ENCODE assay signal across 8 cellular contexts in genomic region chr12:101823891-101824290, GRCh38. TPM values are rescaled to one million over a fixed set of nuclear protein-coding genes. Genes with fewer than 3 reads are reported as not detected.
DNase-seq lines count a peak whose midpoint lies in the region; ATAC-seq, FAIRE-seq and TF ChIP-seq lines count a peak whose summit lies in the region.

No MANE protein-coding gene starts in this region.

- H3K9me3 Mint-ChIP-seq in WTC11: peaks cover 5% of the 10 kb centered on the region

- no peak for TF ChIP-seq POLR2A in GM12891 (IDR thresholded peaks at IDR 0.05; ENCODE audit: low read depth, low read length)
- TF ChIP-seq POLR2A in H54 (IDR thresholded peaks at IDR 0.05; ENCODE audit: low read depth, low read length): no peak

- ATAC-seq in WTC11 (peak; percentile 89), left lobe of liver (peak; percentile 54)

- peaks cover 4% of the 10 kb centered on the region for H3K36me3 Mint-ChIP-seq in WTC11

- TF ChIP-seq CTCF in LNCaP clone FGC (IDR thresholded peaks at IDR 0.05; ENCODE audit: control insufficient read depth, extremely low read depth, insufficient read depth) (no peak), WTC11 (IDR thresholded peaks at IDR 0.05) (no peak), cardiac fibroblast (IDR thresholded peaks at IDR 0.05; ENCODE audit: low read depth, low read length) (peak; percentile 11), coronary artery (IDR thresholded peaks at IDR 0.05) (no peak)

- CTCF ChIA-PET in WTC11 (lab: Charles Lee): interaction anchor here (1.0 to 3.3 kb wide), 6 partner anchors 15 to 50 kb away, joined by 3 to 12 read pairs (median 7); no protein-coding TSS in a partner anchor

- H3K4me1 Mint-ChIP-seq in WTC11: peaks cover 62% of the 10 kb centered on the region

- H3K27me3 Mint-ChIP-seq in WTC11 (ENCODE audit: low read depth): no peaks in the 10 kb centered on the region

- peak overlapping the region; percentile 72 for H3K27ac Mint-ChIP-seq in WTC11

- POLR2A ChIA-PET in WTC11 (lab: Charles Lee): interaction anchor here (0.7 kb wide), 1 partner anchor 9 kb away, joined by 3 read pairs; no protein-coding TSS in a partner anchor

- DNase-seq in GM12891 (ENCODE audit: insufficient read length, low spot score) (no peak), H54 (ENCODE audit: insufficient read length, low spot score) (peak; percentile 29), LNCaP clone FGC (ENCODE audit: low read depth) (peak; percentile 69), WTC11 (ENCODE audit: low spot score) (peak; percentile 54), cardiac fibroblast (ENCODE audit: low read depth in 2 of 2) (peak in 1 of 2 donors; percentile 58), left lobe of liver (ENCODE audit: low spot score) (no peak), coronary artery (ENCODE audit: low spot score) (no peak)
- DNase-seq in stimulated activated CD8-positive, alpha-beta memory T cell treated with anti-CD3 and anti-CD28 coated beads, Interleukin-12 subunit alpha, Interleukin-12 subunit beta, amount 100 ng/mL, for 4 hours (ENCODE audit: low read depth): peak; percentile 27

- FAIRE-seq in GM12891 (lab: Jason Lieb, UNC) (peak; percentile 81), H54 (lab: Jason Lieb, UNC) (no peak)

- H3K27ac ChIP-seq in coronary artery: no peak overlapping the region

- H3K4me3 ChIP-seq in LNCaP clone FGC (ENCODE audit: low read depth, low read length): no peak overlapping the region
- H3K4me3 ChIP-seq in cardiac fibroblast (replicated peaks in 1 of 2; ENCODE audit: low read depth in 2 of 2, low read length in 2 of 2): no peak overlapping the region
- no peak overlapping the region for H3K4me3 ChIP-seq in coronary artery

- H3K4me3 Mint-ChIP-seq in WTC11: no peak overlapping the region

TF ChIP-seq in GM12891, 5 proteins besides CTCF, POLR2A, EP300 and RAD21:
- TF ChIP-seq TAF1 (IDR thresholded peaks at IDR 0.05; ENCODE audit: low read depth, low read length) (no peak), POU2F2 (IDR thresholded peaks at IDR 0.05; ENCODE audit: low read depth, low read length) (no peak), SPI1 (IDR thresholded peaks at IDR 0.05; ENCODE audit: low read depth, low read length) (0 out of 2 replicates have a peak, but pooled peaks have one; percentile 12), POLR2AphosphoS5 (IDR thresholded peaks at IDR 0.05; ENCODE audit: low read depth, low read length) (no peak), PAX5 (IDR thresholded peaks at IDR 0.05; ENCODE audit: insufficient read depth, low read length, severe bottlenecking) (no peak)

TF ChIP-seq in WTC11, 78 proteins besides CTCF, POLR2A, EP300 and RAD21:
- TF ChIP-seq JUN (CRISPR knock-in tag; IDR thresholded peaks at IDR 0.05) (no peak), GTF2I (CRISPR knock-in tag; conservative IDR thresholded peaks at IDR 0.05) (no peak), ETV6 (CRISPR knock-in tag; IDR thresholded peaks at IDR 0.05) (0 out of 2 replicates have a peak, but pooled peaks have one; percentile 23), ZNF263 (CRISPR knock-in tag; IDR thresholded peaks at IDR 0.05; ENCODE audit: low read depth) (no peak), USF1 (CRISPR knock-in tag; IDR thresholded peaks at IDR 0.05) (peak; percentile 59)

RNA-seq across cellular contexts. Expression of gene GNPTAB, which starts 6.9 kb away (rescaled TPM):
- 12.4 TPM for polyA plus RNA-seq in GM12891 (2012; ENCODE audit: low read depth, missing spikeins)
- total RNA-seq in WTC11 (2021): 22.5 to 25.4 TPM (median 24.4 TPM) in 3 replicates
- total RNA-seq in left lobe of liver: 10.9 TPM

RNA-seq across cellular contexts. Expression of gene DRAM1, which starts 53.5 kb away (rescaled TPM):
- polyA plus RNA-seq in GM12891 (2012; ENCODE audit: low read depth, missing spikeins): 37.6 TPM
- 6.0 to 6.9 TPM (median 6.6 TPM) in 3 replicates for total RNA-seq in WTC11 (2021)
- total RNA-seq in left lobe of liver: 2.5 TPM

Comparison
In these comparisons a context has a peak if more than half of its experiments do, and no peak if none do; other contexts are left out.
1. DNase-seq: peak in H54 (single experiment), LNCaP clone FGC (single experiment), WTC11 (single experiment) and stimulated activated CD8-positive, alpha-beta memory T cell treated with anti-CD3 and anti-CD28 coated beads, Interleukin-12 subunit alpha, Interleukin-12 subunit beta, amount 100 ng/mL, for 4 hours (single experiment); none in GM12891 (single experiment), left lobe of liver (single experiment) and coronary artery (single experiment).